ENCODE assay signal across 8 cellular contexts in the genomic region with DNA sequence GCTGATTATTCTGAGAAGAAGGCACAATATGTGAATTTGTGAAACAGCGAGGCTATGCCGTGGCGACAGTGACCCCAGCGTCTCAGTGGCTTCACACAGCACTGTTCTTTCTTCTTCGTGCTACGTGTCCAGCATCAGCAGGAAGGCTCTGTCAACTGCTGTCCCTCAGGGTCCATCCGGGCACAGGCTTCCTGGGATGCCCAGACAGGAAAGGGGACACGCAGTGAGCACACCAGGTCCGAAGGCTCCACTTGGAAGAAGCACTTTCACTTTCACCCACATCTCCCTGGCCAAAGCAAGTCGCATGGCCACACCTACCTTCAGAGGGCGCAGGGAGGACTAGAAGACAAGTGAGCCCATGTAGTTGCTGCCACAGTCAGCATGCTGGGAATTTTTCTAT. TPM values are rescaled to one million over a fixed set of nuclear protein-coding genes. Genes with fewer than 3 reads are reported as not detected.
DNase-seq lines count a peak whose midpoint lies in the region; ATAC-seq lines count a peak whose summit lies in the region.

No MANE protein-coding gene starts in this region.

- H3K27ac Mint-ChIP-seq in central memory CD8-positive, alpha-beta T cell (ENCODE audit: low read depth): peak overlapping the region; percentile 61
- H3K27ac Mint-ChIP-seq in naive thymus-derived CD8-positive, alpha-beta T cell: peak overlapping the region; percentile 77 to 95 (median 93)

- peak; percentile 80 for DNase-seq in RKO (ENCODE audit: low spot score)
- DNase-seq in central memory CD8-positive, alpha-beta T cell (ENCODE audit: low spot score in 2 of 2): no peak
- DNase-seq in naive thymus-derived CD8-positive, alpha-beta T cell: peak in 7 of 10 donors; percentile 16 to 43 (median 29)
- no peak for DNase-seq in HK-2 (ENCODE audit: unreplicated experiment)

- peak; percentile 47 for ATAC-seq in HG03442 (IDR thresholded peaks at IDR 0.05; ENCODE audit: unreplicated experiment)
- peak; percentile 64 for ATAC-seq in central memory CD8-positive, alpha-beta T cell (replicated peaks; ENCODE audit: extremely low read depth, poor library complexity, severe bottlenecking)
- ATAC-seq in naive thymus-derived CD8-positive, alpha-beta T cell: peak; percentile 83 to 97
- no peak for ATAC-seq in GM21515 (IDR thresholded peaks at IDR 0.05; ENCODE audit: unreplicated experiment)
- no peak for ATAC-seq in GM18909 (IDR thresholded peaks at IDR 0.05; ENCODE audit: poor library complexity, unreplicated experiment)

- H3K9me3 Mint-ChIP-seq in central memory CD8-positive, alpha-beta T cell: no peaks in the 10 kb centered on the region
- peaks cover 0 to 20% (median 0%) of the 10 kb centered on the region in 9 donors for H3K9me3 Mint-ChIP-seq in naive thymus-derived CD8-positive, alpha-beta T cell

- peaks cover 17% of the 10 kb centered on the region for H3K27me3 Mint-ChIP-seq in central memory CD8-positive, alpha-beta T cell
- peaks cover 0 to 4% (median 0%) of the 10 kb centered on the region in 5 donors for H3K27me3 Mint-ChIP-seq in naive thymus-derived CD8-positive, alpha-beta T cell

- H3K4me1 Mint-ChIP-seq in central memory CD8-positive, alpha-beta T cell: peaks cover 15% of the 10 kb centered on the region
- H3K4me1 Mint-ChIP-seq in naive thymus-derived CD8-positive, alpha-beta T cell: peaks cover 4 to 16% (median 14%) of the 10 kb centered on the region in 4 donors

- peaks cover 2% of the 10 kb centered on the region for H3K36me3 Mint-ChIP-seq in central memory CD8-positive, alpha-beta T cell (ENCODE audit: insufficient read depth)
- H3K36me3 Mint-ChIP-seq in naive thymus-derived CD8-positive, alpha-beta T cell: peaks cover 0 to 2% (median 0%) of the 10 kb centered on the region in 3 donors

- H3K4me3 ChIP-seq in GM08714 (ENCODE audit: low read length): peak overlapping the region; percentile 61; the same call in 1 of the 2 replicates

- peak overlapping the region; percentile 83 for H3K4me3 Mint-ChIP-seq in central memory CD8-positive, alpha-beta T cell
- H3K4me3 Mint-ChIP-seq in naive thymus-derived CD8-positive, alpha-beta T cell: peak overlapping the region; percentile 90 to 94 (median 92)

- POLR2A ChIA-PET in naive thymus-derived CD8-positive, alpha-beta T cell (lab: Charles Lee): interaction anchor here (1.0 to 1.2 kb wide), 2 partner anchors 48 to 49 kb away, joined by 3 read pairs; a partner anchor contains a TSS

RNA-seq across cellular contexts. Expression of a gene that starts 47.3 kb away (rescaled TPM):
- 10 to 100 TPM; 34.7 to 35.1 TPM for total RNA-seq in naive thymus-derived CD8-positive, alpha-beta T cell
- 10 to 100 TPM; 14.7 to 28.5 (median 19.6) TPM for polyA plus RNA-seq in naive thymus-derived CD8-positive, alpha-beta T cell

RNA-seq across cellular contexts. Expression of a gene that starts 49.0 kb away (rescaled TPM):
- 10 to 100 TPM; 32.8 to 33.6 TPM for total RNA-seq in naive thymus-derived CD8-positive, alpha-beta T cell
- polyA plus RNA-seq in naive thymus-derived CD8-positive, alpha-beta T cell: 1 to 10 TPM; 2.8 to 7.1 (median 3.7) TPM

Comparison
In these comparisons a context has a peak if more than half of its experiments do, and no peak if none do; other contexts are left out.
1. ATAC-seq: peak in HG03442 (single experiment), central memory CD8-positive, alpha-beta T cell (single experiment) and naive thymus-derived CD8-positive, alpha-beta T cell (2 of 2); none in GM21515 (single experiment) and GM18909 (single experiment).
2. DNase-seq: peak in RKO (single experiment) and naive thymus-derived CD8-positive, alpha-beta T cell (7 of 10); none in central memory CD8-positive, alpha-beta T cell (0 of 2) and HK-2 (single experiment).